Comparison of ENCODE assay signal across 10 cellular contexts in the genomic region with DNA sequence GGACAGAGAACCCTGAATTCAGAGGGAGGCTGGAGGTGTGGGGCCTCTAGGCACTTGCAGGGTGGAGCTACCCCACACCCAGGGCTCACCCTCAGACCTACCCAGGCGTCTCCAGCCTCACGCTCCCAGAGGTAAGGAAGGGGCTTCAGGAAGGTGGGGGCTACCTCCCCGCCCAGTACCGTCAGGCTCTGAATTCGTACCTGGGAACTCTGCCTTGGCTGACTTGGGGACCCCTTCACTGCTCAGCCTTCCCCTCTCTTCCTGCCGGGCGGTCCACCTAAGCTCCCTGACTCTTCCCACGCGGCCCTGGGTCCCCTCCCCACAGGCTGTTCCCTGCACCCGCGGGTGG. TPM values are rescaled to one million over a fixed set of nuclear protein-coding genes. Genes with fewer than 3 reads are reported as not detected.
A peak's percentile ranks its signal among the peaks of the same experiment; 100 is the strongest.
DNase-seq lines count a peak whose midpoint lies in the region; ATAC-seq, FAIRE-seq and TF ChIP-seq lines count a peak whose summit lies in the region.
"Had no signal": no experiment of that assay in that cellular context is flagged by ENCODE, and none has a peak within 500 bp of the region (broad histone marks: within the 10 kb centered on the region; RNA-seq: fewer than 3 reads in every experiment).

No MANE protein-coding gene starts in this region.

- DNase-seq in astrocyte (ENCODE audit: low read depth): no peak
- DNase-seq in keratinocyte (ENCODE audit: low read depth, low spot score): no peak
- no peak for DNase-seq in stimulated activated effector memory CD8-positive, alpha-beta T cell treated with anti-CD3 and anti-CD28 coated beads, Interleukin-12 subunit alpha, Interleukin-12 subunit beta, amount 100 ng/mL, for 72 hours (ENCODE audit: low spot score in 2 of 2)
- no peak for DNase-seq in stimulated activated CD4-positive, alpha-beta T cell treated with anti-CD3 and anti-CD28 coated beads, Interleukin-2, amount 100 ng/mL, for 24 hours
- no peak for DNase-seq in middle frontal gyrus (ENCODE audit: extremely low spot score, low spot score)
- DNase-seq: NCI-H1105, SIG-M5 had no signal

- no peaks in the 10 kb centered on the region for H3K9me3 ChIP-seq in HUES48 (ENCODE audit: control insufficient read depth, insufficient read depth, low read length)
- no peaks in the 10 kb centered on the region for H3K9me3 ChIP-seq in astrocyte (ENCODE audit: insufficient read depth, low read depth, low read length)
- no peaks in the 10 kb centered on the region for H3K9me3 ChIP-seq in keratinocyte (ENCODE audit: control insufficient read depth, low read depth, low read length)

- no peak overlapping the region for H3K27ac ChIP-seq in HUES48 (ENCODE audit: low read depth, low read length)
- no peak overlapping the region for H3K27ac ChIP-seq in astrocyte (ENCODE audit: low read depth, low read length)
- H3K27ac ChIP-seq in keratinocyte (ENCODE audit: control insufficient read depth, insufficient read depth, low read length): no peak overlapping the region

- H3K27me3 ChIP-seq in HUES48 (ENCODE audit: control insufficient read depth, insufficient read depth, low read length) (peaks cover 31% of the 10 kb centered on the region), astrocyte (ENCODE audit: insufficient read depth, low read length) (peaks cover 9% of the 10 kb centered on the region), keratinocyte (ENCODE audit: control insufficient read depth, extremely low read depth, insufficient read depth, low read length) (peaks cover 30% of the 10 kb centered on the region)

- peak overlapping the region; percentile 14 for H3K4me3 Mint-ChIP-seq in astrocyte (ENCODE audit: unreplicated experiment)
- peak overlapping the region; percentile 78 for H3K4me3 Mint-ChIP-seq in stimulated activated effector memory CD8-positive, alpha-beta T cell treated with anti-CD3 and anti-CD28 coated beads, Interleukin-12 subunit alpha, Interleukin-12 subunit beta, amount 100 ng/mL, for 72 hours

- no peak for ATAC-seq in stimulated activated effector memory CD8-positive, alpha-beta T cell treated with anti-CD3 and anti-CD28 coated beads, Interleukin-12 subunit alpha, Interleukin-12 subunit beta, amount 100 ng/mL, for 72 hours
- ATAC-seq in HG03439 (IDR thresholded peaks at IDR 0.05; ENCODE audit: unreplicated experiment): no peak

- TF ChIP-seq CTCF in astrocyte (IDR thresholded peaks at IDR 0.05; ENCODE audit: insufficient read depth, low read depth, low read length): no peak
- no peak for TF ChIP-seq CTCF in keratinocyte (optimal IDR thresholded peaks at IDR 0.05 in 1 of 3, IDR thresholded peaks at IDR 0.05 in 1 of 3, conservative IDR thresholded peaks at IDR 0.05 in 1 of 3; ENCODE audit: extremely low read depth in 1 of 3, insufficient read depth in 2 of 3, low read length in 3 of 3)

- H3K9me1 ChIP-seq in keratinocyte (ENCODE audit: control insufficient read depth, extremely low read depth, insufficient read depth, low read length): no peaks in the 10 kb centered on the region

- H3K36me3 ChIP-seq in HUES48 (ENCODE audit: control insufficient read depth, insufficient read depth, low read length) (no peaks in the 10 kb centered on the region), astrocyte (ENCODE audit: insufficient read depth, low read length) (no peaks in the 10 kb centered on the region), keratinocyte (ENCODE audit: control insufficient read depth in 2 of 2, extremely low read depth in 1 of 2, insufficient read depth in 2 of 2, low read length in 2 of 2) (no peaks in the 10 kb centered on the region)

- dilution Hi-C loops in keratinocyte (cut with MboI; ENCODE audit: extremely low pct_ligation_motif_present, low sequenced_read_pairs): no loop called here

- H3K4me1 Mint-ChIP-seq in astrocyte (ENCODE audit: low read depth, unreplicated experiment): no peaks in the 10 kb centered on the region
- H3K4me1 Mint-ChIP-seq in stimulated activated effector memory CD8-positive, alpha-beta T cell treated with anti-CD3 and anti-CD28 coated beads, Interleukin-12 subunit alpha, Interleukin-12 subunit beta, amount 100 ng/mL, for 72 hours: peaks cover 15% of the 10 kb centered on the region

- no peak overlapping the region for H3K27ac Mint-ChIP-seq in astrocyte (ENCODE audit: unreplicated experiment)
- H3K27ac Mint-ChIP-seq in stimulated activated effector memory CD8-positive, alpha-beta T cell treated with anti-CD3 and anti-CD28 coated beads, Interleukin-12 subunit alpha, Interleukin-12 subunit beta, amount 100 ng/mL, for 72 hours: no peak overlapping the region

- peak overlapping the region; percentile 64 for H3K4me3 ChIP-seq in HUES48 (ENCODE audit: low read depth, low read length)
- H3K4me3 ChIP-seq in astrocyte (ENCODE audit: insufficient read depth, low read depth, low read length): peak overlapping the region; percentile 54
- H3K4me3 ChIP-seq in keratinocyte (ENCODE audit: control insufficient read depth in 2 of 3, extremely low read depth in 1 of 3, insufficient read depth in 2 of 3, low read depth in 1 of 3, low read length in 3 of 3): peak overlapping the region in 2 of 3 experiments; percentile 29 to 34

- H3K9me3 Mint-ChIP-seq in astrocyte (ENCODE audit: unreplicated experiment): no peaks in the 10 kb centered on the region
- H3K9me3 Mint-ChIP-seq in stimulated activated effector memory CD8-positive, alpha-beta T cell treated with anti-CD3 and anti-CD28 coated beads, Interleukin-12 subunit alpha, Interleukin-12 subunit beta, amount 100 ng/mL, for 72 hours: no peaks in the 10 kb centered on the region

- peak overlapping the region; percentile 85 for H3K4me2 ChIP-seq in astrocyte (ENCODE audit: low read length)
- peak overlapping the region; percentile 67 for H3K4me2 ChIP-seq in keratinocyte (ENCODE audit: control insufficient read depth, extremely low read depth, insufficient read depth, low read depth, low read length)

- no peak overlapping the region for H3K9ac ChIP-seq in HUES48 (ENCODE audit: low read depth, low read length)
- no peak overlapping the region for H3K9ac ChIP-seq in astrocyte (ENCODE audit: low read length)
- H3K9ac ChIP-seq in keratinocyte (ENCODE audit: control insufficient read depth, extremely low read depth, insufficient read depth, low read length): no peak overlapping the region

- H3K79me2 ChIP-seq in astrocyte (ENCODE audit: insufficient read depth, low read length) (no peaks in the 10 kb centered on the region), keratinocyte (ENCODE audit: control insufficient read depth, insufficient read depth, low read length) (no peaks in the 10 kb centered on the region)

- no peaks in the 10 kb centered on the region for H4K20me1 ChIP-seq in astrocyte (ENCODE audit: insufficient read depth, low read length)
- no peaks in the 10 kb centered on the region for H4K20me1 ChIP-seq in keratinocyte (ENCODE audit: control insufficient read depth, extremely low read depth, insufficient read depth, low read length)

- H3K36me3 Mint-ChIP-seq in astrocyte (ENCODE audit: low read depth, unreplicated experiment): no peaks in the 10 kb centered on the region
- peaks cover 7% of the 10 kb centered on the region for H3K36me3 Mint-ChIP-seq in stimulated activated effector memory CD8-positive, alpha-beta T cell treated with anti-CD3 and anti-CD28 coated beads, Interleukin-12 subunit alpha, Interleukin-12 subunit beta, amount 100 ng/mL, for 72 hours

- no peak for FAIRE-seq in astrocyte (lab: Jason Lieb, UNC)
- no peak for FAIRE-seq in keratinocyte (lab: Jason Lieb, UNC)
- FAIRE-seq: islet of Langerhans had no signal

- peaks cover 33% of the 10 kb centered on the region for H3K27me3 Mint-ChIP-seq in astrocyte (ENCODE audit: low read depth, unreplicated experiment)

- H3K4me1 ChIP-seq in HUES48 (ENCODE audit: control insufficient read depth, insufficient read depth, low read length) (no peaks in the 10 kb centered on the region), astrocyte (ENCODE audit: insufficient read depth, low read length) (peaks cover 2% of the 10 kb centered on the region), keratinocyte (ENCODE audit: control insufficient read depth, extremely low read depth, insufficient read depth, low read length) (no peaks in the 10 kb centered on the region)

- H2AFZ ChIP-seq in astrocyte (ENCODE audit: low read depth, low read length) (peak overlapping the region; percentile 80), keratinocyte (ENCODE audit: control insufficient read depth, low read length) (peak overlapping the region; percentile 22)

RNA-seq across cellular contexts. Expression of gene PARP4, which starts 28.5 kb away (rescaled TPM):
- total RNA-seq in astrocyte: 55.7 and 59.1 TPM in 2 replicates
- 28.3 to 58.4 TPM (median 44.0 TPM) in 3 replicates for polyA plus RNA-seq in keratinocyte
- polyA plus RNA-seq in keratinocyte (2011; ENCODE audit: low read depth): 8.2 TPM
- 21.8 and 36.9 TPM in 2 replicates for polyA plus RNA-seq in keratinocyte (2011; cell fraction: cytosol; rRNA removed)
- 61.4 and 68.4 TPM in 2 replicates for polyA plus RNA-seq in keratinocyte (2011; cell fraction: nucleus; rRNA removed)
- polyA plus RNA-seq in keratinocyte (2012; ENCODE audit: low replicate concordance): 6.4 and 37.9 TPM in 2 replicates
- 27.4 to 76.3 TPM (median 54.7 TPM) in 3 replicates for polyA minus RNA-seq in keratinocyte
- polyA minus RNA-seq in keratinocyte (2011; cell fraction: cytosol; rRNA and poly(A)+ RNA removed): 27.2 TPM
- polyA minus RNA-seq in keratinocyte (2011; cell fraction: nucleus; rRNA and poly(A)+ RNA removed): 56.9 and 84.5 TPM in 2 replicates
